ENCODE assay signal across 12 cellular contexts in genomic region chr2:45483997-45484396, GRCh38.
DNase-seq lines count a peak whose midpoint lies in the region; ATAC-seq and TF ChIP-seq lines count a peak whose summit lies in the region.
"Had no signal": no experiment of that assay in that cellular context is flagged by ENCODE, and none has a peak within 500 bp of the region (broad histone marks: within the 10 kb centered on the region; RNA-seq: fewer than 3 reads in every experiment).

No MANE protein-coding gene starts in this region.

- H3K27ac ChIP-seq in osteoblast (ENCODE audit: low read depth, low read length), result no peak overlapping the region

- no peak overlapping the region for H3K4me2 ChIP-seq in osteoblast (ENCODE audit: insufficient read depth, low read length)

- H3K4me1 ChIP-seq in osteoblast (ENCODE audit: insufficient read depth, low read length), result no peaks in the 10 kb centered on the region

- DNase-seq in DMS53 (lab: John Stamatoyannopoulos, UW) (peak; percentile 35), DMS53 treated with DMSO at 0.1 percent for 48 hours (lab: John Stamatoyannopoulos, UW; ENCODE audit: unreplicated experiment) (no peak), NAMALWA (ENCODE audit: low spot score) (peak; percentile 27), dermis blood vessel endothelial cell (peak; percentile 25), osteoblast (ENCODE audit: insufficient read length, low spot score, missing footprints) (no peak), mesenteric fat pad (ENCODE audit: low spot score) (no peak)
- no peak for DNase-seq in activated CD8-positive, alpha-beta memory T cell treated with anti-CD3 and anti-CD28 coated beads, Interleukin-2, amount 50 U/mL, for 48 hours
- DNase-seq: activated effector memory CD4-positive, alpha-beta T cell treated with anti-CD3 and anti-CD28 coated beads, Interleukin-2, amount 50 U/mL, for 16 hours; cerebellar nuclear complex; head of caudate nucleus had no signal

- peak; percentile 45 for TF ChIP-seq CTCF in osteoblast (IDR thresholded peaks at IDR 0.05; ENCODE audit: extremely low read depth, low read depth, low read length)

- no peak for ATAC-seq in HG03457 (IDR thresholded peaks at IDR 0.05; ENCODE audit: unreplicated experiment)

- no peaks in the 10 kb centered on the region for H4K20me1 ChIP-seq in osteoblast (ENCODE audit: insufficient read depth, low read length)

- H3K79me2 ChIP-seq in osteoblast (ENCODE audit: insufficient read depth, low read length), result no peaks in the 10 kb centered on the region

- H3K36me3 ChIP-seq in osteoblast (ENCODE audit: insufficient read depth, low read length), result no peaks in the 10 kb centered on the region

- H3K27me3 ChIP-seq in osteoblast (ENCODE audit: insufficient read depth, low read length), result no peaks in the 10 kb centered on the region

- H3K9me3 ChIP-seq in osteoblast (ENCODE audit: low read depth, low read length), result no peaks in the 10 kb centered on the region

- no peak overlapping the region for H2AFZ ChIP-seq in osteoblast (ENCODE audit: low read length)

- H3K4me3 ChIP-seq in osteoblast (ENCODE audit: insufficient read depth, low read length), result no peak overlapping the region
- H3K4me3 ChIP-seq: lung had no signal

Comparison
In these comparisons a context has a peak if more than half of its experiments do, and no peak if none do; other contexts are left out.
1. DNase-seq: peak in DMS53 (single experiment), NAMALWA (single experiment) and dermis blood vessel endothelial cell (single experiment); none in DMS53 treated with DMSO at 0.1 percent for 48 hours (single experiment), osteoblast (single experiment), activated CD8-positive, alpha-beta memory T cell treated with anti-CD3 and anti-CD28 coated beads, Interleukin-2, amount 50 U/mL, for 48 hours (single experiment) and mesenteric fat pad (single experiment).